In the genomic region with DNA sequence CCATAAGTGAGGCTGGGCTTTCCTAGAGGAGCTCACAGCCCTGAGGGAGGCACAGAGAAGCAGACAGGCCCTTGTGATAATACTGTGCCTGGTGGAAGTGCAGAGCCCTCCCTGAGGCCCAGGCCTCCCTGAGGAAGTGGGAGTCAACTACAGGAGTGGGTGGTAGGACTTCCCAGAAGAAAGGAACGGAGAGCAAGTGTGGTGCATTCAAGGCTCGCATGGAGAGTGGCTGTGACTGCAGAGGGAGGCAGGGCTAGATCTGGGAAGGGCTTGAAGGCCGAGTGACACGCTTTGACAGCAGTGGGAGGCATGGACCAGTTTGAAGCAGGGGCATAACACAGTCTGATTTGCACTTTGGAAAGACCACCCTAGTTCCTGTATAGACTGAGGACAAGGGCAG, we compare ENCODE assay signal across 15 cellular contexts. TPM values are rescaled to one million over a fixed set of nuclear protein-coding genes. Genes with fewer than 3 reads are reported as not detected.
DNase-seq lines count a peak whose midpoint lies in the region; TF ChIP-seq lines count a peak whose summit lies in the region.
"Had no signal": no experiment of that assay in that cellular context is flagged by ENCODE, and none has a peak within 500 bp of the region (broad histone marks: within the 10 kb centered on the region; RNA-seq: fewer than 3 reads in every experiment).

No MANE protein-coding gene starts in this region.

- H3K36me3 Mint-ChIP-seq in endothelial cell (ENCODE audit: low read depth, unreplicated experiment) (peaks cover 4% of the 10 kb centered on the region), type B pancreatic cell (no peaks in the 10 kb centered on the region)

- no peak for TF ChIP-seq EP300 in transverse colon (IDR thresholded peaks at IDR 0.05; ENCODE audit: low read depth)

- WGBS in transverse colon (ENCODE audit: low coverage in 1 of 2), 2 donors: 91% methylated on average over 4 of the region's 4 CpGs; no CpG with 5 or more reads in 1 of the 2 donors

- H3K27me3 ChIP-seq in HUES6 (ENCODE audit: control insufficient read depth, insufficient read depth, low read length) (no peaks in the 10 kb centered on the region; the same call in 1 of the 2 replicates), transverse colon (no peaks in the 10 kb centered on the region), dorsolateral prefrontal cortex (no peaks in the 10 kb centered on the region)
- H3K27me3 ChIP-seq: MG63 had no signal

- in situ Hi-C loops in transverse colon (cut with MboI; ENCODE audit: low pct_ligation_motif_present in 1 of 4, low pct_unique_long_range_greater_than_20kb in 1 of 4, low sequenced_read_pairs in 3 of 4): no loop called here

- no peaks in the 10 kb centered on the region for H3K36me3 ChIP-seq in HUES6 (ENCODE audit: control insufficient read depth, insufficient read depth, low read length)
- no peaks in the 10 kb centered on the region for H3K36me3 ChIP-seq in transverse colon
- H3K36me3 ChIP-seq: MG63 had no signal

- TF ChIP-seq POLR2A in transverse colon (IDR thresholded peaks at IDR 0.05): no peak

- H3K9me3 ChIP-seq in HUES6 (ENCODE audit: control insufficient read depth, insufficient read depth, low read depth, low read length) (no peaks in the 10 kb centered on the region), transverse colon (no peaks in the 10 kb centered on the region)
- H3K9me3 ChIP-seq: MG63 had no signal

- H3K27me3 Mint-ChIP-seq in endothelial cell (ENCODE audit: unreplicated experiment) (peaks cover 8% of the 10 kb centered on the region), type B pancreatic cell (peaks cover 10% of the 10 kb centered on the region)

- H3K4me1 Mint-ChIP-seq in endothelial cell (ENCODE audit: unreplicated experiment): peaks cover 4% of the 10 kb centered on the region
- H3K4me1 Mint-ChIP-seq in type B pancreatic cell (ENCODE audit: unreplicated experiment): peaks cover 5% of the 10 kb centered on the region

- peak overlapping the region; percentile 34 for H3K4me3 Mint-ChIP-seq in endothelial cell (ENCODE audit: unreplicated experiment)
- H3K4me3 Mint-ChIP-seq in type B pancreatic cell: no peak overlapping the region

- DNase-seq in activated effector memory CD4-positive, alpha-beta T cell treated with anti-CD3 and anti-CD28 coated beads, Interleukin-2, amount 50 U/mL, for 16 hours: peak; percentile 38
- DNase-seq in activated effector memory CD4-positive, alpha-beta T cell treated with Interleukin-2 at 50 U/mL for 16 hours: no peak
- no peak for DNase-seq in endothelial cell (ENCODE audit: low spot score)
- peak; percentile 53 for DNase-seq in type B pancreatic cell (ENCODE audit: extremely low spot score, unreplicated experiment)
- DNase-seq in transverse colon: no peak
- no peak for DNase-seq in dorsolateral prefrontal cortex
- DNase-seq: COR-L47, GF-D8, GM23248, MG63, NCI-H1092, NCI-H510A treated with DMSO at 0.1 percent for 48 hours, PC-9 had no signal

- H3K27ac ChIP-seq in HUES6 (ENCODE audit: low read depth, low read length) (no peak overlapping the region), transverse colon (no peak overlapping the region), dorsolateral prefrontal cortex (no peak overlapping the region)
- H3K27ac ChIP-seq: C4-2B, GM23248, PC-9 had no signal

- peak overlapping the region; percentile 6 for H3K9ac ChIP-seq in HUES6 (ENCODE audit: low read length)
- H3K9ac ChIP-seq: GM23248 had no signal

- intact Hi-C loops in transverse colon (cut with DNase I; ENCODE audit: low total_unique reads): no loop called here
- intact Hi-C loops in dorsolateral prefrontal cortex (cut with DNase I): no loop called here

- TF ChIP-seq CTCF in endothelial cell (IDR thresholded peaks at IDR 0.05; ENCODE audit: unreplicated experiment): no peak
- no peak for TF ChIP-seq CTCF in type B pancreatic cell (conservative IDR thresholded peaks at IDR 0.05)
- TF ChIP-seq CTCF in transverse colon (IDR thresholded peaks at IDR 0.05): no peak
- no peak for TF ChIP-seq CTCF in dorsolateral prefrontal cortex (IDR thresholded peaks at IDR 0.05 in 54 of 56, conservative IDR thresholded peaks at IDR 0.05 in 2 of 56; ENCODE audit: low read depth in 1 of 56, partially characterized antibody in 56 of 56)

- H3K4me1 ChIP-seq in HUES6 (ENCODE audit: control insufficient read depth, insufficient read depth, low read length) (no peaks in the 10 kb centered on the region), transverse colon (no peaks in the 10 kb centered on the region)

- H3K27ac Mint-ChIP-seq in endothelial cell (ENCODE audit: unreplicated experiment) (no peak overlapping the region), type B pancreatic cell (no peak overlapping the region)

- H3K9me3 Mint-ChIP-seq in endothelial cell (ENCODE audit: unreplicated experiment) (no peaks in the 10 kb centered on the region), type B pancreatic cell (no peaks in the 10 kb centered on the region)

- no peak overlapping the region for H3K4me3 ChIP-seq in HUES6 (ENCODE audit: low read depth, low read length)
- H3K4me3 ChIP-seq in transverse colon: no peak overlapping the region
- H3K4me3 ChIP-seq in dorsolateral prefrontal cortex: no peak overlapping the region
- H3K4me3 ChIP-seq: GM23248, MG63, PC-9 had no signal

RNA-seq across cellular contexts. Expression of a gene that starts 37.3 kb away (rescaled TPM):
- 1.4 TPM for total RNA-seq in endothelial cell (ENCODE audit: unreplicated experiment)
- total RNA-seq in type B pancreatic cell (ENCODE audit: low replicate concordance): 5.1 and 8.9 TPM in 2 replicates
- total RNA-seq in transverse colon: 10 to 100 TPM; 11.6 to 93.3 (median 42.0) TPM
- total RNA-seq in dorsolateral prefrontal cortex: 10 to 100 TPM; 22.5 to 68.9 (median 42.9) TPM

Comparison
In these comparisons a context has a peak if more than half of its experiments do, and no peak if none do; other contexts are left out.
1. DNase-seq: peak in activated effector memory CD4-positive, alpha-beta T cell treated with anti-CD3 and anti-CD28 coated beads, Interleukin-2, amount 50 U/mL, for 16 hours (single experiment) and type B pancreatic cell (single experiment); none in activated effector memory CD4-positive, alpha-beta T cell treated with Interleukin-2 at 50 U/mL for 16 hours (single experiment), endothelial cell (single experiment), transverse colon (single experiment) and dorsolateral prefrontal cortex (0 of 10).